Comparison of ENCODE assay signal across 1 cellular context in the genomic region with DNA sequence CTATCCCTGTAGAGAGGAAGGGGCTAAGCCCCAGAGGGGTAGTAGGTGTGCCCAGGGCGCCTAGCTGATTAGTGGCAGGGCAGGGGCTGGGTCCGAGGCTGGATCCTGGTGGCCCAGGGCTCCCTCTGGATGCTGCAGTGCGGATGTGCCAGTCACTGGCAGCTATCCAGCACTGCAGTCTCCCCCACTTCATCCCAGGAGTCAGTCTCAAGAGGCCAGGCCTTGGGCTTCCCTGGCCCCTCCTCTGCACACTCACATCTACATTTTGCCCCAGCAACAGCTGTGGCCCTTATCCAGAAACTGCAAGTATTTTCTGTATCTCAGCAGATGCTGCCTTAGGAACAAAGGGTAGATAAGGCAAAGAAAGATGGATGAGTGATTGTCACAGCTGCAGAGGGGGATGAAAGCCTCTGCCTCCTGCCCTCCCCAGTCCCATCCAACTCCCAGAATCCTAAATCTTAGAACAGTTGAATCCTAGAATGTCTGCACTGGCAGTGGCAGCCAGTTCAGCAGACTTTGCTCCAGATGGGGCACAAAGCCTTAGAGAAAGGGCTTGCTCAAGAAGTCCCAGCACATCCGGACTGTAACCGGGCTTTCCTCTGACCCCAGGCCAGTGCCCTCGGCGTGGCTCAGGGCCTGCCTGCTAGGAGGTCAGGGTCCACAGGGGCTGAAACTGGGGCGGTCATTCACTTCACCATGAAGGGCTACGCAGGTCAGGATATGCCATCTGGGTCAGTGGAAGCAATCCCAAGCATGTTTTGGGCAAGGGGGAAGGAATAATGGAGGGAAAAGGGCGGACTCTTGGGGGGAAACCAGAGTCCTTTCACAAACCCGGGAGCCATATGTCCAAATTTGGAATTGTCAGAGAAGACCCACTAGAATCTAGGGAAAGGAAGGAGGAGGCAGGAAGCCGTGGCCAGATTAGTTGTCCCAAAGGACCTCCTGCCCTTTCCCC.
TF ChIP-seq lines count a peak whose summit lies in the region.

No MANE protein-coding gene starts in this region.

TF ChIP-seq in liver, 16 proteins besides CTCF, POLR2A, EP300 and RAD21 (continued from another document):
- peak in 1 of 2 donors; percentile 65 for TF ChIP-seq EGR1 (IDR thresholded peaks at IDR 0.05; ENCODE audit: low read depth in 2 of 2)
- TF ChIP-seq HNF4A (conservative IDR thresholded peaks at IDR 0.05) = peak; percentile 97 to 98
- TF ChIP-seq RXRA (IDR thresholded peaks at IDR 0.05) = peak; percentile 100
- no peak for TF ChIP-seq FOXA2 (IDR thresholded peaks at IDR 0.05)
- peak in 1 of 2 donors; percentile 45 for TF ChIP-seq GABPA (IDR thresholded peaks at IDR 0.05 in 1 of 2, conservative IDR thresholded peaks at IDR 0.05 in 1 of 2)
- TF ChIP-seq, protein P1, sequence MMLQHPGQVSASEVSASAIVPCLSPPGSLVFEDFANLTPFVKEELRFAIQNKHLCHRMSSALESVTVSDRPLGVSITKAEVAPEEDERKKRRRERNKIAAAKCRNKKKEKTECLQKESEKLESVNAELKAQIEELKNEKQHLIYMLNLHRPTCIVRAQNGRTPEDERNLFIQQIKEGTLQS (IDR thresholded peaks at IDR 0.05) = peak; percentile 63
- TF ChIP-seq FOXA1 (IDR thresholded peaks at IDR 0.05) = peak; percentile 54
- TF ChIP-seq, protein P2, sequence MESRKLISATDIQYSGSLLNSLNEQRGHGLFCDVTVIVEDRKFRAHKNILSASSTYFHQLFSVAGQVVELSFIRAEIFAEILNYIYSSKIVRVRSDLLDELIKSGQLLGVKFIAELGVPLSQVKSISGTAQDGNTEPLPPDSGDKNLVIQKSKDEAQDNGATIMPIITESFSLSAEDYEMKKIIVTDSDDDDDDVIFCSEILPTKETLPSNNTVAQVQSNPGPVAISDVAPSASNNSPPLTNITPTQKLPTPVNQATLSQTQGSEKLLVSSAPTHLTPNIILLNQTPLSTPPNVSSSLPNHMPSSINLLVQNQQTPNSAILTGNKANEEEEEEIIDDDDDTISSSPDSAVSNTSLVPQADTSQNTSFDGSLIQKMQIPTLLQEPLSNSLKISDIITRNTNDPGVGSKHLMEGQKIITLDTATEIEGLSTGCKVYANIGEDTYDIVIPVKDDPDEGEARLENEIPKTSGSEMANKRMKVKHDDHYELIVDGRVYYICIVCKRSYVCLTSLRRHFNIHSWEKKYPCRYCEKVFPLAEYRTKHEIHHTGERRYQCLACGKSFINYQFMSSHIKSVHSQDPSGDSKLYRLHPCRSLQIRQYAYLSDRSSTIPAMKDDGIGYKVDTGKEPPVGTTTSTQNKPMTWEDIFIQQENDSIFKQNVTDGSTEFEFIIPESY (IDR thresholded peaks at IDR 0.05) = peak; percentile 47
- TF ChIP-seq, protein P3, sequence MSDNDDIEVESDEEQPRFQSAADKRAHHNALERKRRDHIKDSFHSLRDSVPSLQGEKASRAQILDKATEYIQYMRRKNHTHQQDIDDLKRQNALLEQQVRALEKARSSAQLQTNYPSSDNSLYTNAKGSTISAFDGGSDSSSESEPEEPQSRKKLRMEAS (IDR thresholded peaks at IDR 0.05) = peak; percentile 75
- TF ChIP-seq TAF1 (conservative IDR thresholded peaks at IDR 0.05) = peak; percentile 31
